16 cellular contexts compared by ENCODE assay signal in genomic region chr13:45669626-45670025, GRCh38. TPM values are rescaled to one million over a fixed set of nuclear protein-coding genes. Genes with fewer than 3 reads are reported as not detected.
"Had no signal": no experiment of that assay in that cellular context is flagged by ENCODE, and none has a peak within 500 bp of the region (broad histone marks: within the 10 kb centered on the region; RNA-seq: fewer than 3 reads in every experiment).

No MANE protein-coding gene starts in this region.

RNA-seq across cellular contexts. Expression of gene CBY2, which starts 32.5 kb away (rescaled TPM):
- total RNA-seq: activated CD8-positive, alpha-beta memory T cell treated with anti-CD3 and anti-CD28 coated beads for 36 hours; body of pancreas; cardiac septum; dermis blood vessel endothelial cell; endothelial cell of umbilical vein; frontal cortex; hepatocyte; kidney epithelial cell; left lobe of liver; lower lobe of right lung; mucosa of descending colon; ovary; uterus had no signal
- polyA plus RNA-seq: endothelial cell of umbilical vein, hepatocyte, immature natural killer cell, ovary had no signal

RNA-seq across cellular contexts. Expression of gene ERICH6B, which starts 54.1 kb away (rescaled TPM):
- total RNA-seq: activated CD8-positive, alpha-beta memory T cell treated with anti-CD3 and anti-CD28 coated beads for 36 hours; body of pancreas; cardiac septum; dermis blood vessel endothelial cell; endothelial cell of umbilical vein; esophagus mucosa; frontal cortex; hepatocyte; kidney epithelial cell; left lobe of liver; lower lobe of right lung; mucosa of descending colon; ovary; prostate gland; uterus had no signal
- polyA plus RNA-seq: endothelial cell of umbilical vein, ovary had no signal
